ENCODE assay signal across 8 cellular contexts in genomic region chr12:81257952-81258551, GRCh38.
DNase-seq lines count a peak whose midpoint lies in the region; ATAC-seq and TF ChIP-seq lines count a peak whose summit lies in the region.

No MANE protein-coding gene starts in this region.

- no peaks in the 10 kb centered on the region for H3K79me1 ChIP-seq in neuronal stem cell (ENCODE audit: low read depth, low read length)

- H3K27me3 ChIP-seq in AG04450 (ENCODE audit: control insufficient read depth, insufficient read depth, low read length) (no peaks in the 10 kb centered on the region), neuronal stem cell (ENCODE audit: control insufficient read depth in 3 of 3, insufficient read depth in 3 of 3, low read depth in 1 of 3, low read length in 3 of 3) (no peaks in the 10 kb centered on the region)

- H2BK5ac ChIP-seq in neuronal stem cell (ENCODE audit: low read length) = no peak overlapping the region

- H3K4me1 ChIP-seq in HEK293 (ENCODE audit: control insufficient read depth, insufficient read depth, low read length) (no peaks in the 10 kb centered on the region), neuronal stem cell (ENCODE audit: control insufficient read depth in 2 of 2, insufficient read depth in 1 of 2, low read depth in 1 of 2, low read length in 2 of 2) (peaks cover 0 to 1% of the 10 kb centered on the region in 2 donors)

- H3K36me3 ChIP-seq in HEK293 (ENCODE audit: control insufficient read depth in 2 of 2, insufficient read depth in 1 of 2, low read length in 2 of 2) (no peaks in the 10 kb centered on the region), neuronal stem cell (replicated peaks in 1 of 2; ENCODE audit: control insufficient read depth in 2 of 2, insufficient read depth in 2 of 2, low read length in 2 of 2) (no peaks in the 10 kb centered on the region)

- CTCF ChIA-PET in AG04450 (lab: Charles Lee) = interaction anchor here (0.6 to 3.2 kb wide), 21 partner anchors 8 to 1850 kb away, joined by 3 to 27 read pairs (median 3); no protein-coding TSS in a partner anchor
- CTCF ChIA-PET in HEK293 (lab: Yijun Ruan, JAX) = interaction anchor here (0.6 to 1.7 kb wide), 15 partner anchors 9 to 1063 kb away, joined by 3 to 9 read pairs (median 3); no protein-coding TSS in a partner anchor

- H4K8ac ChIP-seq in neuronal stem cell (ENCODE audit: low read depth, low read length) = no peak overlapping the region

- H3K18ac ChIP-seq in neuronal stem cell (ENCODE audit: low read length) = no peak overlapping the region

- H2BK120ac ChIP-seq in neuronal stem cell (ENCODE audit: low read depth, low read length) = no peak overlapping the region

- no peak overlapping the region for H2BK12ac ChIP-seq in neuronal stem cell (ENCODE audit: low read length)

- no peak overlapping the region for H3K4ac ChIP-seq in neuronal stem cell (ENCODE audit: low read length)

- POLR2A ChIA-PET in AG04450 (lab: Yijun Ruan, JAX) (no interaction called here), HEK293 (lab: Yijun Ruan, JAX) (no interaction called here)

- WGBS in neuronal stem cell (ENCODE audit: extremely low coverage in 2 of 2, insufficient read length in 2 of 2, insufficient replicate concordance in 1 of 2), 2 donors = no CpG with 5 or more reads among the region's 4 CpGs

- H3K14ac ChIP-seq in neuronal stem cell (ENCODE audit: low read length) = no peak overlapping the region

- H3K23ac ChIP-seq in neuronal stem cell (ENCODE audit: low read depth, low read length, poor library complexity) = no peak overlapping the region

- H3K4me2 ChIP-seq in neuronal stem cell (ENCODE audit: insufficient read depth, low read length, poor library complexity, severe bottlenecking) = no peak overlapping the region

- TF ChIP-seq CTCF in AG04450 (IDR thresholded peaks at IDR 0.05; ENCODE audit: low read depth, low read length) = peak; percentile 64
- peak; percentile 37; the same call in 1 of the 2 replicates for TF ChIP-seq CTCF in HEK293 (tag by site-specific recombination; IDR thresholded peaks at IDR 0.05)

- H3K4me3 ChIP-seq in AG04450 (ENCODE audit: low read depth, low read length) = no peak overlapping the region
- no peak overlapping the region for H3K4me3 ChIP-seq in HEK293 (ENCODE audit: low read depth, low read length)
- no peak overlapping the region for H3K4me3 ChIP-seq in neuronal stem cell (ENCODE audit: low read length in 2 of 2)

- H3K27ac ChIP-seq in AG04450 (ENCODE audit: low read depth, low read length) (no peak overlapping the region), HEK293 (ENCODE audit: extremely low read depth, low read depth, low read length) (no peak overlapping the region), neuronal stem cell (replicated peaks; ENCODE audit: low read length) (no peak overlapping the region)

- H3K9me3 ChIP-seq in AG04450 (ENCODE audit: control insufficient read depth, insufficient read depth, low read length) = no peaks in the 10 kb centered on the region
- no peaks in the 10 kb centered on the region for H3K9me3 ChIP-seq in HEK293 (ENCODE audit: control insufficient read depth, insufficient read depth, low read depth, low read length)
- no peaks in the 10 kb centered on the region for H3K9me3 ChIP-seq in neuronal stem cell (replicated peaks in 1 of 2; ENCODE audit: control insufficient read depth in 2 of 2, insufficient read depth in 1 of 2, low read depth in 1 of 2, low read length in 2 of 2)

- DNase-seq in AG04450 (ENCODE audit: low read depth, low spot score) (peak; percentile 8), NCI-H526 treated with DMSO at 0.1 percent for 48 hours (lab: John Stamatoyannopoulos, UW) (peak; percentile 11), cerebellum (ENCODE audit: low spot score) (peak; percentile 8), neuronal stem cell (ENCODE audit: low spot score) (peak; percentile 24)
- DNase-seq in activated CD4-positive, alpha-beta T cell treated with anti-CD3 and anti-CD28 coated beads for 1 hour = no peak

- no peak overlapping the region for H2AK5ac ChIP-seq in neuronal stem cell (ENCODE audit: low read depth, low read length)

- no peak overlapping the region for H4K91ac ChIP-seq in neuronal stem cell (ENCODE audit: low read depth, low read length, poor library complexity)

- H2AFZ ChIP-seq in neuronal stem cell (ENCODE audit: low read length) = no peak overlapping the region

- no peak overlapping the region for H2BK15ac ChIP-seq in neuronal stem cell (ENCODE audit: low read length)

- ATAC-seq in GM21447 (IDR thresholded peaks at IDR 0.05; ENCODE audit: unreplicated experiment) (no peak), GM21619 (IDR thresholded peaks at IDR 0.05; ENCODE audit: unreplicated experiment) (no peak)

- no peak overlapping the region for H3K9ac ChIP-seq in neuronal stem cell (ENCODE audit: low read depth, low read length, poor library complexity)

TF ChIP-seq in HEK293, 187 proteins besides CTCF, POLR2A, EP300 and RAD21:
- TF ChIP-seq ZNF140 (tag by site-specific recombination; IDR thresholded peaks at IDR 0.05) (no peak), ZNF654 (tag by site-specific recombination; IDR thresholded peaks at IDR 0.05; ENCODE audit: low read depth) (peak; percentile 61)
TF ChIP-seq in HEK293: peak in this region for 1.
